ENCODE assay signal across 8 cellular contexts in the genomic region with DNA sequence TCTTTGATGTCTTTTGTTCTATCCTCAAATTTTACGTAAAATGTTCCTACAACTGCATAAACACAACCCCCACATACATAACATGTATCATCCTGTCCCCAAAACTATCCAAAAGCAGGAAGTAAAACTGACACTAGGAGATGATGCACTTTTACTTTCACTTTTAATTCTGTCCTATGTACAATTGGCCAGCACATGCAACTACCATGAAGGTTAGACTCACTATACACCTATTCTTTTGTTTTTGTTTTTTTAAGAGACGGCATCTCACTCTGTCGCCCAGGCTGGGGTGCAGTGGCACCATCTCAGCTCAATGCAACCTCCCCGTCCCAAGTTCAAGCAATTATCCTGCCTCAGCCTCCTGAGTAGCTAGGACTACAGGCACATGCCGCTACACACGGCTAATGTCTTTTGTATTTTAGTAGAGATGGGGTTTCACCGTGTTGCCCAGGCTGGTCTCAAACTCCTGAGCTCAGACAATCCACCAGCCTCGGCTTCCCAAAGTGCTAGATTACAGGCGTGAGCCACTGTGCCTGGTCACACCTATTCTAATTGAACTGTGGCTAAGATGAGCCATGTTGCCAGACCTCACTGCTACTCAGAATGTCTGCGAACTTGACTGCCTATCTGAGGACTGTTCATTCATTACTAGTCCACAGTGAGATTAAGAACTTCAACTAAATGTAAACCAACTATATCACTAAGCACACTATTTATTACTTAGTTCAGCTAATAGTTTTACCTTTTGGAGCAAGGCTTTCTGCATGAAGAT. TPM values are rescaled to one million over a fixed set of nuclear protein-coding genes. Genes with fewer than 3 reads are reported as not detected.
DNase-seq lines count a peak whose midpoint lies in the region; ATAC-seq and TF ChIP-seq lines count a peak whose summit lies in the region.

No MANE protein-coding gene starts in this region.

- no peak for TF ChIP-seq CTCF in upper lobe of right lung (IDR thresholded peaks at IDR 0.05)

- intact Hi-C loops in upper lobe of right lung (cut with DNase I): no loop called here

- H3K27ac Mint-ChIP-seq in activated naive CD4-positive, alpha-beta T cell treated with anti-CD3 and anti-CD28 coated beads, Interleukin-2, amount 50 U/mL, for 72 hours: peak overlapping the region; percentile 91 to 92

- H3K9me3 Mint-ChIP-seq in activated naive CD4-positive, alpha-beta T cell treated with anti-CD3 and anti-CD28 coated beads, Interleukin-2, amount 50 U/mL, for 72 hours: no peaks in the 10 kb centered on the region

- H3K4me1 ChIP-seq in upper lobe of right lung: peaks cover 11% of the 10 kb centered on the region

- ATAC-seq in HG02840 (IDR thresholded peaks at IDR 0.05; ENCODE audit: low FRiP score, unreplicated experiment) (peak; percentile 98), upper lobe of right lung (peak; percentile 89)
- peak; percentile 95 to 97 for ATAC-seq in activated naive CD4-positive, alpha-beta T cell treated with anti-CD3 and anti-CD28 coated beads, Interleukin-2, amount 50 U/mL, for 72 hours

- H3K27me3 ChIP-seq in upper lobe of right lung: no peaks in the 10 kb centered on the region

- peak overlapping the region; percentile 70 for H3K27ac ChIP-seq in upper lobe of right lung

- DNase-seq in NCI-H2029 treated with DMSO at 0.1 percent for 48 hours (lab: John Stamatoyannopoulos, UW) (peak; percentile 14), NCI-H2029 (lab: John Stamatoyannopoulos, UW) (no peak), NOMO-1 (lab: John Stamatoyannopoulos, UW; ENCODE audit: unreplicated experiment in 2 of 2) (peak; percentile 67 to 87), kidney glomerular epithelial cell (lab: John Stamatoyannopoulos, UW) (peak; percentile 22), upper lobe of right lung (no peak), NCI-H146 treated with DMSO at 0.1 percent for 48 hours (lab: John Stamatoyannopoulos, UW; ENCODE audit: unreplicated experiment) (no peak)
- DNase-seq in activated naive CD4-positive, alpha-beta T cell treated with anti-CD3 and anti-CD28 coated beads, Interleukin-2, amount 50 U/mL, for 72 hours (ENCODE audit: low spot score in 2 of 2): peak in 1 of 2 donors; percentile 28

- H3K9me3 ChIP-seq in upper lobe of right lung: no peaks in the 10 kb centered on the region

- peak overlapping the region; percentile 23 for H3K4me3 ChIP-seq in upper lobe of right lung

- H3K36me3 Mint-ChIP-seq in activated naive CD4-positive, alpha-beta T cell treated with anti-CD3 and anti-CD28 coated beads, Interleukin-2, amount 50 U/mL, for 72 hours: peaks cover 5 to 8% of the 10 kb centered on the region in 2 donors

- peaks cover 7% of the 10 kb centered on the region for H3K36me3 ChIP-seq in upper lobe of right lung

RNA-seq across cellular contexts. Expression of gene TOR3A, which starts 48.0 kb away (rescaled TPM):
- 10 to 100 TPM; 29.2 to 46.4 TPM for total RNA-seq in activated naive CD4-positive, alpha-beta T cell treated with anti-CD3 and anti-CD28 coated beads, Interleukin-2, amount 50 U/mL, for 72 hours
- total RNA-seq in upper lobe of right lung: 23.0 TPM

Comparison
In these comparisons a context has a peak if more than half of its experiments do, and no peak if none do; other contexts are left out.
1. DNase-seq: peak in NCI-H2029 treated with DMSO at 0.1 percent for 48 hours (single experiment), NOMO-1 (2 of 2) and kidney glomerular epithelial cell (single experiment); none in NCI-H2029 (single experiment), upper lobe of right lung (single experiment) and NCI-H146 treated with DMSO at 0.1 percent for 48 hours (single experiment).
2. Peak in every context shown above with its lines, with median percentiles within 50 percentile points of each other: ATAC-seq.